In the genomic region with DNA sequence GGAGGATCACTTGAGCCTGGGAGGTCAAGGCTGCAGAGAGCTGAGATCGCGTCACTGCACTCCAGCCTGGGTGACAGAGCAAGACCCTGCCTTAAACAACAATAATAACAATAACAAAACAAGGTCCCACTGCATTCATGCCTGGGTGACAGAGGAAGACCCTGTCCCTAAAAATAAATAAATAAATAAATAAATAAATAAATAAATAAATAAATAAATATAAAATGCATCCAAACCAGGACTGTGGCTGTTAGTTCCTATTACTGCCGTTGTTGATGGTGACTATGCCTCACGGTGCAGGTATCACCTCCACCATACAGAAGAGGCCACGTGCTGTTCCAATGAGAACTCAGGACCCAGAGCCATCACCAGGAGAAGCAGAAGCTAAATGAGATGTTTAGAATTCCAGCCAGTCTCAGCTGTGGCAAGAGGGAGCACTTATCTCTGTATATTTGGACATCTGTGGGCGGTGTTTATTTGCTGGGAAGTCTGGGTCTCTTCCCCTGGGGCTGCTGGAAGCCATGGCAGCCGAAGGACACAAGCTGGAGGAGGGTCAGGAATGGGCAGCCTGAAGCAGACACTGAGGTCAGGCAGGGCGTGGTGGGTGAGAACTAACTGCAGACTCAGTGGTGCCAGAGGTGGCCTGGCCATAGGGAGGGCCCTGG, we compare ENCODE assay signal across 17 cellular contexts. TPM values are rescaled to one million over a fixed set of nuclear protein-coding genes. Genes with fewer than 3 reads are reported as not detected.
DNase-seq lines count a peak whose midpoint lies in the region; ATAC-seq and TF ChIP-seq lines count a peak whose summit lies in the region.
"Had no signal": no experiment of that assay in that cellular context is flagged by ENCODE, and none has a peak within 500 bp of the region (broad histone marks: within the 10 kb centered on the region; RNA-seq: fewer than 3 reads in every experiment).

No MANE protein-coding gene starts in this region.

- H3K79me1 ChIP-seq in trophoblast cell (ENCODE audit: low read length), result peaks cover 2% of the 10 kb centered on the region

- no peak overlapping the region for H3K4ac ChIP-seq in trophoblast cell (ENCODE audit: low read depth, low read length)

- no peaks in the 10 kb centered on the region for H3K4me1 Mint-ChIP-seq in MCF 10A (ENCODE audit: insufficient read depth, unreplicated experiment)
- H3K4me1 Mint-ChIP-seq: activated naive CD8-positive, alpha-beta T cell treated with anti-CD3 and anti-CD28 coated beads, Interleukin-2, amount 10 ng/mL, durations not matched to agents 7 days and 5 days had no signal

- H3K23ac ChIP-seq in trophoblast cell (ENCODE audit: low read length), result no peak overlapping the region

- TF ChIP-seq CTCF in left ventricle myocardium inferior (IDR thresholded peaks at IDR 0.05; ENCODE audit: borderline replicate concordance) (no peak), MCF 10A (IDR thresholded peaks at IDR 0.05; ENCODE audit: unreplicated experiment) (no peak)

- H3K9ac ChIP-seq in trophoblast cell (ENCODE audit: low read length), result no peak overlapping the region

- H3K27ac ChIP-seq in SJCRH30 (no peak overlapping the region), left ventricle myocardium inferior (replicated peaks) (no peak overlapping the region), trophoblast cell (ENCODE audit: low read depth, low read length) (no peak overlapping the region)
- H3K27ac ChIP-seq: VCaP had no signal

- DNase-seq in GM03348 (ENCODE audit: low spot score), result peak; percentile 84
- peak; percentile 17 to 21 for DNase-seq in SJCRH30
- DNase-seq in left ventricle myocardium inferior, result peak; percentile 19
- peak; percentile 79 to 86 for DNase-seq in trophoblast cell
- no peak for DNase-seq in activated gamma-delta T cell treated with Interleukin-2 at 50 U/mL for 16 hours
- DNase-seq in MCF 10A (ENCODE audit: unreplicated experiment), result no peak
- DNase-seq: activated naive CD8-positive, alpha-beta T cell treated with anti-CD3 and anti-CD28 coated beads, Interleukin-2, amount 10 ng/mL, durations not matched to agents 7 days and 5 days; dermis blood vessel endothelial cell; GOT3; kidney glomerular epithelial cell; NCI-H1048; NCI-H510A treated with DMSO at 0.1 percent for 48 hours; SHP77 treated with DMSO at 0.1 percent for 48 hours had no signal

- H3K18ac ChIP-seq in trophoblast cell (ENCODE audit: low read length), result no peak overlapping the region

- H3K9me3 Mint-ChIP-seq in MCF 10A (ENCODE audit: unreplicated experiment), result no peaks in the 10 kb centered on the region
- H3K9me3 Mint-ChIP-seq: activated naive CD8-positive, alpha-beta T cell treated with anti-CD3 and anti-CD28 coated beads, Interleukin-2, amount 10 ng/mL, durations not matched to agents 7 days and 5 days had no signal

- H3K4me3 ChIP-seq in SJCRH30, result no peak overlapping the region
- H3K4me3 ChIP-seq in left ventricle myocardium inferior, result no peak overlapping the region
- no peak overlapping the region for H3K4me3 ChIP-seq in trophoblast cell (ENCODE audit: low read depth, low read length)

- no peak overlapping the region for H2BK120ac ChIP-seq in trophoblast cell (ENCODE audit: insufficient read depth, low read length, poor library complexity)

- no peaks in the 10 kb centered on the region for H3K36me3 Mint-ChIP-seq in MCF 10A (ENCODE audit: insufficient read depth, unreplicated experiment)
- H3K36me3 Mint-ChIP-seq: activated naive CD8-positive, alpha-beta T cell treated with anti-CD3 and anti-CD28 coated beads, Interleukin-2, amount 10 ng/mL, durations not matched to agents 7 days and 5 days had no signal

- H4K12ac ChIP-seq in trophoblast cell (ENCODE audit: low read depth, low read length), result no peak overlapping the region

- H3K4me3 Mint-ChIP-seq in MCF 10A (ENCODE audit: unreplicated experiment), result no peak overlapping the region
- H3K4me3 Mint-ChIP-seq: activated naive CD8-positive, alpha-beta T cell treated with anti-CD3 and anti-CD28 coated beads, Interleukin-2, amount 10 ng/mL, durations not matched to agents 7 days and 5 days had no signal

- no peak overlapping the region for H2BK12ac ChIP-seq in trophoblast cell (ENCODE audit: low read length)

- no CpG with 5 or more reads among the region's 8 CpGs for WGBS in trophoblast cell (ENCODE audit: extremely low coverage, insufficient coverage, insufficient read length)

- H3K27ac Mint-ChIP-seq in MCF 10A (ENCODE audit: low read depth, unreplicated experiment), result no peak overlapping the region
- H3K27ac Mint-ChIP-seq: activated naive CD8-positive, alpha-beta T cell treated with anti-CD3 and anti-CD28 coated beads, Interleukin-2, amount 10 ng/mL, durations not matched to agents 7 days and 5 days had no signal

- no peak overlapping the region for H3K14ac ChIP-seq in trophoblast cell (ENCODE audit: low read length)

- H3K79me2 ChIP-seq in trophoblast cell (ENCODE audit: control insufficient read depth, insufficient read depth, low read length, poor library complexity), result no peaks in the 10 kb centered on the region

- H3K9me3 ChIP-seq in SJCRH30 (replicated peaks) (no peaks in the 10 kb centered on the region), left ventricle myocardium inferior (replicated peaks) (no peaks in the 10 kb centered on the region), trophoblast cell (ENCODE audit: insufficient read depth, low read depth, low read length) (peaks cover 2% of the 10 kb centered on the region)

- no peak overlapping the region for H2AK5ac ChIP-seq in trophoblast cell (ENCODE audit: low read length)

- no peak overlapping the region for H3K4me2 ChIP-seq in trophoblast cell (ENCODE audit: low read length)

- no peaks in the 10 kb centered on the region for H3K27me3 Mint-ChIP-seq in MCF 10A (ENCODE audit: insufficient read depth, unreplicated experiment)

- H4K8ac ChIP-seq in trophoblast cell (ENCODE audit: low read depth, low read length), result no peak overlapping the region

- POLR2A ChIA-PET in MCF 10A (lab: Yijun Ruan, JAX), result interaction anchor here (1.5 kb wide), 1 partner anchor 10 kb away, joined by 4 read pairs; no protein-coding TSS in a partner anchor

- H3K36me3 ChIP-seq in SJCRH30 (no peaks in the 10 kb centered on the region), left ventricle myocardium inferior (no peaks in the 10 kb centered on the region), trophoblast cell (ENCODE audit: control insufficient read depth in 1 of 2, insufficient read depth in 2 of 2, low read length in 2 of 2) (no peaks in the 10 kb centered on the region)

- no peaks in the 10 kb centered on the region for H3K27me3 ChIP-seq in SJCRH30
- peaks cover 5% of the 10 kb centered on the region for H3K27me3 ChIP-seq in left ventricle myocardium inferior (ENCODE audit: low read depth)
- H3K27me3 ChIP-seq in trophoblast cell (ENCODE audit: insufficient read depth, low read length), result no peaks in the 10 kb centered on the region

- intact Hi-C loops in left ventricle myocardium inferior (cut with micrococcal nuclease), result no loop called here
- intact Hi-C loops in MCF 10A (cut with micrococcal nuclease), result no loop called here

- ATAC-seq in HG02759 (IDR thresholded peaks at IDR 0.05; ENCODE audit: unreplicated experiment), result no peak
- ATAC-seq in GM21825 (IDR thresholded peaks at IDR 0.05; ENCODE audit: unreplicated experiment), result no peak

- CTCF ChIA-PET in MCF 10A (lab: Yijun Ruan, JAX), result interaction anchor here (0.7 to 0.8 kb wide), 2 partner anchors 20 to 26 kb away, joined by 4 to 5 read pairs; partner anchors contain the start of gene SYT12

- no peak overlapping the region for H2AFZ ChIP-seq in trophoblast cell (ENCODE audit: insufficient read depth, low read length, poor library complexity)

- H4K91ac ChIP-seq in trophoblast cell (ENCODE audit: low read depth, low read length), result peak overlapping the region; percentile 4

- H3K4me1 ChIP-seq in SJCRH30 (peaks cover 4% of the 10 kb centered on the region; the same call in 1 of the 2 replicates), left ventricle myocardium inferior (peaks cover 8% of the 10 kb centered on the region), trophoblast cell (ENCODE audit: control insufficient read depth in 1 of 2, insufficient read depth in 2 of 2, low read length in 2 of 2) (peaks cover 0 to 11% of the 10 kb centered on the region in 2 experiments)

- no peak overlapping the region for H2BK5ac ChIP-seq in trophoblast cell (ENCODE audit: low read depth, low read length, poor library complexity)

- BruUV-seq in MCF 10A (replicated peaks; lab: Mats Ljungman, UMichigan), result no TSS peak

RNA-seq across cellular contexts. Expression of gene C11orf86, which starts 21.6 kb away (rescaled TPM):
- total RNA-seq in SJCRH30 (2014; rRNA removed; shearing (Covaris generic)), result not detected in 2 replicates
- total RNA-seq in left ventricle myocardium inferior (not detected), MCF 10A (2022) (not detected in 2 replicates)
- not detected in 2 replicates for polyA plus RNA-seq in trophoblast cell (2013)
- total RNA-seq: activated naive CD8-positive, alpha-beta T cell treated with anti-CD3 and anti-CD28 coated beads, Interleukin-2, amount 10 ng/mL, durations not matched to agents 7 days and 5 days; dermis blood vessel endothelial cell had no signal
- polyA plus RNA-seq: neural cell had no signal

RNA-seq across cellular contexts. Expression of gene SYT12, which starts 26.2 kb away (rescaled TPM):
- 0.06 and 0.13 TPM in 2 replicates for total RNA-seq in SJCRH30 (2014; rRNA removed; shearing (Covaris generic))
- total RNA-seq in left ventricle myocardium inferior, result 0.05 TPM
- 0.03 and 0.10 TPM in 2 replicates for polyA plus RNA-seq in trophoblast cell (2013)
- 0.44 and 0.59 TPM in 2 replicates for total RNA-seq in MCF 10A (2022)
- total RNA-seq: activated naive CD8-positive, alpha-beta T cell treated with anti-CD3 and anti-CD28 coated beads, Interleukin-2, amount 10 ng/mL, durations not matched to agents 7 days and 5 days had no signal

RNA-seq across cellular contexts. Expression of gene PC, which starts 38.6 kb away (rescaled TPM):
- total RNA-seq in SJCRH30 (2014; rRNA removed; shearing (Covaris generic)), result 19.9 and 22.9 TPM in 2 replicates
- total RNA-seq in left ventricle myocardium inferior (10.3 TPM), MCF 10A (2022) (27.0 and 37.7 TPM in 2 replicates)
- 6.1 and 6.3 TPM in 2 replicates for polyA plus RNA-seq in trophoblast cell (2013)

RNA-seq across cellular contexts. Expression of gene RHOD, which starts 59.9 kb away (rescaled TPM):
- total RNA-seq in SJCRH30 (2014; rRNA removed; shearing (Covaris generic)), result not detected in 2 replicates
- total RNA-seq in left ventricle myocardium inferior (49.5 TPM), MCF 10A (2022) (132 and 190 TPM in 2 replicates)
- polyA plus RNA-seq in trophoblast cell (2013), result 18.3 and 19.6 TPM in 2 replicates
- polyA plus RNA-seq: neural cell had no signal

Comparison
In these comparisons a context has a peak if more than half of its experiments do, and no peak if none do; other contexts are left out.
1. DNase-seq: peak in GM03348 (single experiment), SJCRH30 (2 of 2), left ventricle myocardium inferior (single experiment) and trophoblast cell (2 of 2); none in activated gamma-delta T cell treated with Interleukin-2 at 50 U/mL for 16 hours (single experiment) and MCF 10A (single experiment).